ENCODE assay signal across 25 cellular contexts in the genomic region with DNA sequence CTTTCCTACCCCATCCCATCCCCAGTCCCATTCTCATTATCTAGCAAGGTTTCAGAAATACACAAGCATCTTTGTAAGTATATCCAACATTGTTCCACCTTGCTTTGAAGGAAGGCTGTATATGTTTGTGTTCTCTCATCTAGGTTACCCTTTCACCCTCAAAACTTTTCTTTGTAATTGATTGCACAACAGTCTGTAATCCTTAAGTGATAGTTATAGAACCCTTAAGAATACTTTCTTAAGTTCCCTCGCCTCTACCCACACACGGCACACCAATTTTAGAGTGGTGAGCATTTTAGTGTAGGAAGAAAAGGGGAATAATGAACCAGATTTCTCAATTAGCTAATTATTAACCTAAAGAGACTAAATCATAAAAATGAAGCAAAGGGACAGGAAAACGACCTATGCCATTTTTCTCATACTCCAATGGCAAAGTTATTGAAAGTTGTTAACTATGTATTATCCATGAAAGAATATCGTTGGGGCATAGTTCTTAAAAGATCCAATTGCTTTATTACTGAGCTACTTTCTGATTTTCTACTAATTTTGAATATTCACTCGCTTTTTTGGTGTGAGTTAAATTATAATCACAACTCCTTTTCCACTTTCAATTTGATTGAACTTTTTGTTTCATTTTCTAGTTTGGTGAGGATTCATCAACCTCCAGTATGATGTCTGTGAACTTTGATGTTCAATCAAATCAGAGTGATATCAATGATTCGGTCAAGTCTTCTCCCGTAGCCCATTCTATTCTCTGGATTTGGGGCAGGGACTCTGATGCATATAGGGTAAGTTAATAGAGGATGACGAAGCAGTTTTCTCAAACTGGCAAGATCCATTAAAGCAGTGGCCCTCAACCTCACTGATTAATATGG. TPM values are rescaled to one million over a fixed set of nuclear protein-coding genes. Genes with fewer than 3 reads are reported as not detected.
DNase-seq lines count a peak whose midpoint lies in the region; FAIRE-seq and TF ChIP-seq lines count a peak whose summit lies in the region.
"Had no signal": no experiment of that assay in that cellular context is flagged by ENCODE, and none has a peak within 500 bp of the region (broad histone marks: within the 10 kb centered on the region; RNA-seq: fewer than 3 reads in every experiment).

No MANE protein-coding gene starts in this region.

- H3K9me3 ChIP-seq in smooth muscle cell (replicated peaks; ENCODE audit: low read depth) = no peaks in the 10 kb centered on the region
- H3K9me3 ChIP-seq: psoas muscle, SK-N-SH, thyroid gland had no signal

- peaks cover 93% of the 10 kb centered on the region for H3K36me3 Mint-ChIP-seq in activated T-cell treated with anti-CD3 and anti-CD28 coated beads, Interleukin-2, amount 50 U/mL, for 24 hours (ENCODE audit: low read depth)
- H3K36me3 Mint-ChIP-seq in endothelial cell (ENCODE audit: low read depth, unreplicated experiment) = peaks cover 26% of the 10 kb centered on the region

- H3K4me3 ChIP-seq in smooth muscle cell = no peak overlapping the region
- H3K4me3 ChIP-seq: psoas muscle, thyroid gland had no signal

- no peaks in the 10 kb centered on the region for H3F3A ChIP-seq in smooth muscle cell (ENCODE audit: low read depth)

- H3K36me3 ChIP-seq in smooth muscle cell (ENCODE audit: low read depth) = peaks cover 34% of the 10 kb centered on the region

- H3K27ac ChIP-seq in smooth muscle cell (ENCODE audit: low read depth) = peak overlapping the region; percentile 75
- H3K27ac ChIP-seq: psoas muscle, thyroid gland had no signal

- no peaks in the 10 kb centered on the region for H3K27me3 Mint-ChIP-seq in activated T-cell treated with anti-CD3 and anti-CD28 coated beads, Interleukin-2, amount 50 U/mL, for 24 hours
- no peaks in the 10 kb centered on the region for H3K27me3 Mint-ChIP-seq in endothelial cell (ENCODE audit: unreplicated experiment)
- H3K27me3 Mint-ChIP-seq: naive B cell had no signal

- H3K9ac ChIP-seq in smooth muscle cell (ENCODE audit: low read depth) = no peak overlapping the region
- H3K9ac ChIP-seq: SK-N-SH had no signal

- no peak overlapping the region for H2AFZ ChIP-seq in smooth muscle cell (ENCODE audit: low read depth)

- no peaks in the 10 kb centered on the region for H3K9me3 Mint-ChIP-seq in activated T-cell treated with anti-CD3 and anti-CD28 coated beads, Interleukin-2, amount 50 U/mL, for 24 hours
- no peaks in the 10 kb centered on the region for H3K9me3 Mint-ChIP-seq in endothelial cell (ENCODE audit: unreplicated experiment)
- H3K9me3 Mint-ChIP-seq: activated naive CD4-positive, alpha-beta T cell treated with anti-CD3 and anti-CD28 coated beads for 36 hours; mesothelial cell of epicardium; naive B cell; T-helper 1 cell treated with Interleukin-12 subunit alpha and Interleukin-12 subunit beta and Interleukin-4 antibody, amounts not matched to agents 30 μg/mL and 1 μg/mL, for 36 hours had no signal

- no peak for TF ChIP-seq POLR2A in H54 (IDR thresholded peaks at IDR 0.05; ENCODE audit: low read depth, low read length)

- peaks cover 41% of the 10 kb centered on the region for H3K4me1 Mint-ChIP-seq in activated T-cell treated with anti-CD3 and anti-CD28 coated beads, Interleukin-2, amount 50 U/mL, for 24 hours (ENCODE audit: low read depth)
- H3K4me1 Mint-ChIP-seq in endothelial cell (ENCODE audit: unreplicated experiment) = no peaks in the 10 kb centered on the region
- H3K4me1 Mint-ChIP-seq: mesothelial cell of epicardium had no signal

- no peak overlapping the region for H3K4me2 ChIP-seq in smooth muscle cell
- H3K4me2 ChIP-seq: SK-N-SH had no signal

- no peaks in the 10 kb centered on the region for H3K79me2 ChIP-seq in smooth muscle cell (ENCODE audit: low read depth)

- TF ChIP-seq CTCF in endothelial cell (IDR thresholded peaks at IDR 0.05; ENCODE audit: unreplicated experiment) (no peak), smooth muscle cell (IDR thresholded peaks at IDR 0.05; ENCODE audit: borderline replicate concordance, insufficient read depth, poor library complexity, severe bottlenecking) (no peak)

- FAIRE-seq in H54 (lab: Jason Lieb, UNC) = peak; percentile 41
- FAIRE-seq: bronchial epithelial cell had no signal

- peak overlapping the region; percentile 64 for H3K27ac Mint-ChIP-seq in activated T-cell treated with anti-CD3 and anti-CD28 coated beads, Interleukin-2, amount 50 U/mL, for 24 hours
- H3K27ac Mint-ChIP-seq in endothelial cell (ENCODE audit: unreplicated experiment) = no peak overlapping the region
- H3K27ac Mint-ChIP-seq: activated naive CD4-positive, alpha-beta T cell treated with anti-CD3 and anti-CD28 coated beads for 36 hours; mesothelial cell of epicardium; T-helper 1 cell treated with Interleukin-12 subunit alpha and Interleukin-12 subunit beta and Interleukin-4 antibody, amounts not matched to agents 30 μg/mL and 1 μg/mL, for 36 hours had no signal

- H3K4me3 Mint-ChIP-seq in activated T-cell treated with anti-CD3 and anti-CD28 coated beads, Interleukin-2, amount 50 U/mL, for 24 hours = no peak overlapping the region
- H3K4me3 Mint-ChIP-seq in endothelial cell (ENCODE audit: unreplicated experiment) = peak overlapping the region; percentile 21
- H3K4me3 Mint-ChIP-seq: activated naive CD4-positive, alpha-beta T cell treated with anti-CD3 and anti-CD28 coated beads for 36 hours; mesothelial cell of epicardium; naive B cell; T-helper 1 cell treated with Interleukin-12 subunit alpha and Interleukin-12 subunit beta and Interleukin-4 antibody, amounts not matched to agents 30 μg/mL and 1 μg/mL, for 36 hours had no signal

- no peaks in the 10 kb centered on the region for H3K4me1 ChIP-seq in smooth muscle cell (ENCODE audit: low read depth)
- H3K4me1 ChIP-seq: psoas muscle, thyroid gland had no signal

- WGBS in smooth muscle cell (ENCODE audit: low lambda C conversion rate) = 96% methylated on average over 8 of the region's 8 CpGs

- no peaks in the 10 kb centered on the region for H3K27me3 ChIP-seq in smooth muscle cell (ENCODE audit: low read depth)
- H3K27me3 ChIP-seq: thyroid gland had no signal

- H4K20me1 ChIP-seq in smooth muscle cell (ENCODE audit: low read depth) = no peaks in the 10 kb centered on the region

- DNase-seq in activated T-cell treated with anti-CD3 and anti-CD28 coated beads, Interleukin-2, amount 50 U/mL, for 24 hours = no peak
- DNase-seq in activated T-cell treated with anti-CD3 and anti-CD28 coated beads, Interleukin-2, amount 50 U/mL, for 1 hour = no peak
- DNase-seq in H54 (ENCODE audit: insufficient read length, low spot score) = no peak
- no peak for DNase-seq in endothelial cell (ENCODE audit: low spot score)
- DNase-seq in smooth muscle cell (lab: John Stamatoyannopoulos, UW; ENCODE audit: unreplicated experiment) = no peak
- DNase-seq in NCI-H774 (lab: John Stamatoyannopoulos, UW) = no peak
- DNase-seq in NCI-H1930 (lab: John Stamatoyannopoulos, UW) = no peak
- DNase-seq: activated CD4-positive, alpha-beta T cell treated with anti-CD3 and anti-CD28 coated beads, Interleukin-2, amount 50 U/mL, for 4 hours; activated naive CD4-positive, alpha-beta T cell treated with anti-CD3 and anti-CD28 coated beads for 36 hours; anterior cingulate cortex; DMS153; HCEC 1CT; Karpas-422; naive B cell; NCI-H1694 treated with DMSO at 0.1 percent for 48 hours; NCI-H2171; NCI-H510A treated with DMSO at 0.1 percent for 48 hours; nucleus accumbens; psoas muscle; SK-N-SH; stimulated activated naive CD8-positive, alpha-beta T cell treated with anti-CD3 and anti-CD28 coated beads, Interleukin-15, Interleukin-2, amounts not matched to agents 100 U/mL and 50 U/mL, for 24 hours; thyroid gland had no signal

RNA-seq across cellular contexts. Expression of a gene that starts 44.9 kb away (rescaled TPM):
- total RNA-seq in endothelial cell (ENCODE audit: unreplicated experiment) (79.8 TPM), smooth muscle cell (73.1 and 113 TPM in 2 replicates)
- 35.9 and 43.5 TPM in 2 replicates for polyA plus RNA-seq in smooth muscle cell
